In the genomic region with DNA sequence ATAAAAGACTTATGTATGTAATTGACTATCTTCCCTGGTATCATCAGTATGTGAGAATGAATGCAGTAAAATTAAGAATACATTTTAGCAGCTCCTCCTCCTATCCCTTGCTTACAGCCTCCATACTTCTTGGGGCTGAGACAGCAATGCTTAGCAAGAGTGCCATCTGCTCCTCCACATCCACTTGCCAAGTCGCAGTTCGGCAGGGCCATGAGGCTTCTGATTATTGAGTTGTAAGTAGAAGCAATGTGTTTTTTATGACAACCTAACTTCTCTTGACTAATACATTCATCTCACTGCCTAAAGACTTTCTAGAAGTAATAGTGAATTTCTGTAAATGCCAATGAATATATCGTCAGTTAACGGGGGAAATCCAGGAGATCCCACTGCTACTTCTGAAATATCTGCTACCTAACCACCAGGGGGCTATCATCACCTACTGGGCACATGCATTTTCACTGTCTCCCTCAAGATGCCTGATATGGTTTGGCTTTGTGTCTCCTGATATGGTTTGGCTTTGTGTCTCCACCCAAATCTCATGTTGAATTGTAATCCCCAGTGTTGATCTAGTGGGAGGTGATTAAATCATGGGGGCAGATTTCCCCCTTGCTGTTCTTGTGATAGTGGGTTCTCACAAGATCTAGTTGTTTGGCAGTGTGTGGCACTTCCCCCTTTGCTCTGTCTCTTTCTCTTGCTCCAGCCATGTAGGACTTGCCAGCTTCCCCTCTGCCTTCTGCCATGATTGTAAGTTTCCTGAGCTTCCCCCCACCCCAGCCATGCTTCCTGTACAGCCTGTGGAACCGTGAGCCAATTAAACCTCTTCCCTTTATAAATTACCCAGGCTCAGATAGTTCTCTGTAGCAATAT, we compare ENCODE assay signal across 8 cellular contexts. TPM values are rescaled to one million over a fixed set of nuclear protein-coding genes. Genes with fewer than 3 reads are reported as not detected.
DNase-seq lines count a peak whose midpoint lies in the region; ATAC-seq and TF ChIP-seq lines count a peak whose summit lies in the region.

No MANE protein-coding gene starts in this region.

- H3K27ac Mint-ChIP-seq in activated CD4-positive, alpha-beta T cell treated with anti-CD3 and anti-CD28 coated beads, Interleukin-2, amount 10 ng/mL, durations not matched to agents 24 days and 14 days: no peak overlapping the region

- H3K4me1 ChIP-seq in left lung: no peaks in the 10 kb centered on the region

- H3K36me3 ChIP-seq in left lung: no peaks in the 10 kb centered on the region

- peaks cover 12% of the 10 kb centered on the region for H3K27me3 Mint-ChIP-seq in activated CD4-positive, alpha-beta T cell treated with anti-CD3 and anti-CD28 coated beads, Interleukin-2, amount 10 ng/mL, durations not matched to agents 24 days and 14 days

- DNase-seq in activated CD4-positive, alpha-beta T cell treated with anti-CD3 and anti-CD28 coated beads, Interleukin-2, amount 10 ng/mL, durations not matched to agents 24 days and 14 days: peak; percentile 56
- no peak for DNase-seq in activated CD4-positive, alpha-beta T cell treated with anti-CD3 and anti-CD28 coated beads for 1 hour
- DNase-seq in SK-N-DZ (ENCODE audit: low spot score) (peak; percentile 17), left lung (peak in 1 of 2 donors; percentile 13)
- DNase-seq in effector CD4-positive, alpha-beta T cell: no peak

- no peak overlapping the region for H3K4me3 Mint-ChIP-seq in activated CD4-positive, alpha-beta T cell treated with anti-CD3 and anti-CD28 coated beads, Interleukin-2, amount 10 ng/mL, durations not matched to agents 24 days and 14 days

- peak; percentile 9 to 19 for TF ChIP-seq CTCF in left lung (IDR thresholded peaks at IDR 0.05)

- no peaks in the 10 kb centered on the region for H3K9me3 ChIP-seq in left lung

- H3K36me3 Mint-ChIP-seq in activated CD4-positive, alpha-beta T cell treated with anti-CD3 and anti-CD28 coated beads, Interleukin-2, amount 10 ng/mL, durations not matched to agents 24 days and 14 days (ENCODE audit: low read depth): no peaks in the 10 kb centered on the region

- no peak overlapping the region for H3K27ac ChIP-seq in left lung

- no peaks in the 10 kb centered on the region for H3K27me3 ChIP-seq in left lung

- no peaks in the 10 kb centered on the region for H3K4me1 Mint-ChIP-seq in activated CD4-positive, alpha-beta T cell treated with anti-CD3 and anti-CD28 coated beads, Interleukin-2, amount 10 ng/mL, durations not matched to agents 24 days and 14 days

- intact Hi-C loops in activated CD4-positive, alpha-beta T cell treated with anti-CD3 and anti-CD28 coated beads, Interleukin-2, amount 10 ng/mL, durations not matched to agents 24 days and 14 days (cut with micrococcal nuclease): no loop called here
- intact Hi-C loops in left lung (cut with DNase I): no loop called here

- ATAC-seq in HG02759 (IDR thresholded peaks at IDR 0.05; ENCODE audit: unreplicated experiment) (peak; percentile 57), left lung (no peak), HG02973 (IDR thresholded peaks at IDR 0.05; ENCODE audit: unreplicated experiment) (no peak), GM19467 (IDR thresholded peaks at IDR 0.05; ENCODE audit: unreplicated experiment) (no peak)

- no peaks in the 10 kb centered on the region for H3K9me3 Mint-ChIP-seq in activated CD4-positive, alpha-beta T cell treated with anti-CD3 and anti-CD28 coated beads, Interleukin-2, amount 10 ng/mL, durations not matched to agents 24 days and 14 days

- no peak overlapping the region for H3K4me3 ChIP-seq in left lung

RNA-seq across cellular contexts. Expression of a gene that starts 59.6 kb away (rescaled TPM):
- 2.7 and 2.9 TPM in 2 replicates for total RNA-seq in activated CD4-positive, alpha-beta T cell treated with anti-CD3 and anti-CD28 coated beads, Interleukin-2, amount 10 ng/mL, durations not matched to agents 24 days and 14 days
- polyA plus RNA-seq in SK-N-DZ (2014; cell fraction: cytosol; rRNA removed): 35.6 and 38.8 TPM in 2 replicates
- polyA plus RNA-seq in SK-N-DZ (2014; cell fraction: nucleus; rRNA removed): 43.7 TPM in 2 replicates
- total RNA-seq in left lung: 10 to 100 TPM; 13.5 to 16.6 TPM

Comparison
In these comparisons a context has a peak if more than half of its experiments do, and no peak if none do; other contexts are left out.
1. DNase-seq: peak in activated CD4-positive, alpha-beta T cell treated with anti-CD3 and anti-CD28 coated beads, Interleukin-2, amount 10 ng/mL, durations not matched to agents 24 days and 14 days (single experiment) and SK-N-DZ (single experiment); none in activated CD4-positive, alpha-beta T cell treated with anti-CD3 and anti-CD28 coated beads for 1 hour (single experiment) and effector CD4-positive, alpha-beta T cell (single experiment).